In genomic region chr3:72938471-72939265, GRCh38 we compare ENCODE assay signal across 8 cellular contexts. TPM values are rescaled to one million over a fixed set of nuclear protein-coding genes. Genes with fewer than 3 reads are reported as not detected.
DNase-seq lines count a peak whose midpoint lies in the region; ATAC-seq, FAIRE-seq and TF ChIP-seq lines count a peak whose summit lies in the region.

No MANE protein-coding gene starts in this region.

- H3K4me3 ChIP-seq in IMR-90 (ENCODE audit: insufficient read depth, low read depth, low read length) (no peak overlapping the region; the same call in 1 of the 2 replicates), colonic mucosa (no peak overlapping the region), HepG2 (replicated peaks in 1 of 3; ENCODE audit: insufficient read depth in 1 of 3, low read depth in 2 of 3, low read length in 3 of 3) (peak overlapping the region; percentile 31 to 41 (median 36); a peak in 4 of 6 replicates), suprapubic skin (no peak overlapping the region)

- TSS peak; percentile 5 for BruUV-seq in IMR-90 (replicated peaks; lab: Mats Ljungman, UMichigan)
- no TSS peak for BruUV-seq in HepG2 (replicated peaks; lab: Mats Ljungman, UMichigan)

- peak; percentile 93 for FAIRE-seq in HepG2 (lab: Jason Lieb, UNC)

- TF ChIP-seq EP300 in HepG2 (IDR thresholded peaks at IDR 0.05; ENCODE audit: low read depth in 2 of 2, low read length in 2 of 2) (peak in 1 of 2 experiments; percentile 57; a peak in 1 of 4 replicates), HepG2 (CRISPR knock-in tag; IDR thresholded peaks at IDR 0.05; ENCODE audit: borderline replicate concordance) (no peak), suprapubic skin (IDR thresholded peaks at IDR 0.05) (no peak)

- H3K9ac ChIP-seq in IMR-90 (ENCODE audit: low read depth, low read length) (peak overlapping the region; percentile 24; the same call in 1 of the 2 replicates), colonic mucosa (ENCODE audit: low read depth in 2 of 2, low read length in 2 of 2) (no peak overlapping the region), HepG2 (ENCODE audit: insufficient read depth, low read depth, low read length) (peak overlapping the region; percentile 23; the same call in 1 of the 2 replicates)

- POLR2A ChIA-PET in IMR-90 (lab: Charles Lee; ENCODE audit: unreplicated experiment) = no interaction called here
- POLR2A ChIA-PET in RWPE1 (lab: Yijun Ruan, JAX; ENCODE audit: low non-redundant PET) = no interaction called here
- POLR2A ChIA-PET in HepG2 (lab: Yijun Ruan, JAX) = interaction anchor here (0.7 to 1.3 kb wide), 4 partner anchors 15 to 64 kb away, joined by 3 to 4 read pairs (median 4); partner anchors contain the start of gene PPP4R2

- 8% methylated on average over 4 of the region's 5 CpGs; no CpG with 5 or more reads in 1 of the 2 experiments for WGBS in IMR-90 (ENCODE audit: extremely low coverage in 2 of 2, insufficient read length in 1 of 2), 2 experiments
- WGBS in HepG2 (ENCODE audit: low lambda C conversion rate) = 1% methylated on average over 5 of the region's 5 CpGs
- WGBS in suprapubic skin = 22% methylated on average over 5 of the region's 5 CpGs

- peak; percentile 94 for ATAC-seq in activated CD8-positive, alpha-beta memory T cell treated with anti-CD3 and anti-CD28 coated beads, Interleukin-2, amount 10 ng/mL, durations not matched to agents 7 days and 5 days
- peak; percentile 63 for ATAC-seq in GM21390 (IDR thresholded peaks at IDR 0.05; ENCODE audit: unreplicated experiment)
- peak; percentile 90 for ATAC-seq in IMR-90 (ENCODE audit: low read depth)
- peak; percentile 98 for ATAC-seq in HepG2

- in situ Hi-C loops in IMR-90 (cut with MboI; ENCODE audit: low sequenced_read_pairs) (no loop called here), HepG2 (cut with HindIII; ENCODE audit: extremely low pct_ligation_motif_present, low pct_unique_long_range_greater_than_20kb) (loop anchor here (5.0 kb wide), 1 partner anchor 119 kb away; no protein-coding TSS in a partner anchor)

- no peaks in the 10 kb centered on the region for H3K79me2 ChIP-seq in HepG2 (ENCODE audit: insufficient read depth, low read length)

- no peak for TF ChIP-seq POLR2A in IMR-90 (IDR thresholded peaks at IDR 0.05; ENCODE audit: low read depth, low read length)
- no peak for TF ChIP-seq POLR2A in HepG2 (IDR thresholded peaks at IDR 0.05; ENCODE audit: insufficient read depth in 1 of 2, low read depth in 2 of 2, low read length in 2 of 2)
- TF ChIP-seq POLR2A in suprapubic skin (IDR thresholded peaks at IDR 0.05) = no peak

- peak overlapping the region; percentile 76 for H2AFZ ChIP-seq in IMR-90 (replicated peaks; ENCODE audit: low read length, poor library complexity)
- H2AFZ ChIP-seq in HepG2 (ENCODE audit: low read length) = peak overlapping the region; percentile 92

- H4K8ac ChIP-seq in IMR-90 (ENCODE audit: low read depth in 2 of 2, low read length in 2 of 2) = peak overlapping the region in 1 of 2 experiments; percentile 65; a peak in 2 of 4 replicates

- H3K36me3 Mint-ChIP-seq in activated CD8-positive, alpha-beta memory T cell treated with anti-CD3 and anti-CD28 coated beads, Interleukin-2, amount 10 ng/mL, durations not matched to agents 7 days and 5 days = no peaks in the 10 kb centered on the region

- H3K4me2 ChIP-seq in IMR-90 (ENCODE audit: low read depth, low read length) = peak overlapping the region; percentile 81; the same call in 1 of the 2 replicates
- peak overlapping the region; percentile 77 for H3K4me2 ChIP-seq in HepG2 (ENCODE audit: low read depth, low read length)

- H4K20me1 ChIP-seq in IMR-90 (ENCODE audit: insufficient read depth, low read length) (no peaks in the 10 kb centered on the region), HepG2 (ENCODE audit: insufficient read depth, low read length) (no peaks in the 10 kb centered on the region)

- TF ChIP-seq RAD21 in IMR-90 (IDR thresholded peaks at IDR 0.05; ENCODE audit: low read length) (peak; percentile 39; the same call in 1 of the 2 replicates), HepG2 (CRISPR knock-in tag; IDR thresholded peaks at IDR 0.05) (peak; percentile 62)

- DNase-seq in activated CD8-positive, alpha-beta memory T cell treated with anti-CD3 and anti-CD28 coated beads, Interleukin-2, amount 10 ng/mL, durations not matched to agents 7 days and 5 days = no peak
- no peak for DNase-seq in activated CD8-positive, alpha-beta memory T cell treated with anti-CD3 and anti-CD28 coated beads, Interleukin-2, amount 50 U/mL, for 4 hours
- DNase-seq in IMR-90 = peak; percentile 99
- peak; percentile 40 for DNase-seq in RWPE1 (ENCODE audit: low spot score)
- DNase-seq in colonic mucosa = peak; percentile 44
- DNase-seq in HepG2 (ENCODE audit: low spot score) = peak; percentile 81
- DNase-seq in suprapubic skin (ENCODE audit: low spot score in 2 of 2) = peak in 1 of 2 donors; percentile 76

- H3K9me1 ChIP-seq in IMR-90 (ENCODE audit: insufficient read depth, low read length) = no peaks in the 10 kb centered on the region; the same call in 1 of the 2 replicates

- H2BK20ac ChIP-seq in IMR-90 (ENCODE audit: low read depth, low read length) = peak overlapping the region; percentile 78; the same call in 1 of the 2 replicates

- H3K27me3 ChIP-seq in IMR-90 (ENCODE audit: control insufficient read depth, insufficient read depth, low read length) (no peaks in the 10 kb centered on the region), colonic mucosa (no peaks in the 10 kb centered on the region), HepG2 (ENCODE audit: control insufficient read depth in 1 of 2, insufficient read depth in 2 of 2, low read length in 2 of 2) (no peaks in the 10 kb centered on the region), suprapubic skin (no peaks in the 10 kb centered on the region)

- H3K36me3 ChIP-seq in IMR-90 (ENCODE audit: control insufficient read depth, insufficient read depth, low read length) (no peaks in the 10 kb centered on the region), colonic mucosa (no peaks in the 10 kb centered on the region), HepG2 (replicated peaks in 1 of 2; ENCODE audit: control insufficient read depth in 1 of 2, insufficient read depth in 2 of 2, low read length in 2 of 2) (no peaks in the 10 kb centered on the region; a peak in 1 of 5 replicates), suprapubic skin (no peaks in the 10 kb centered on the region)

- H3K23ac ChIP-seq in IMR-90 (ENCODE audit: low read depth, low read length) = no peak overlapping the region; the same call in 1 of the 2 replicates

- peak overlapping the region; percentile 2; the same call in 1 of the 2 replicates for H4K91ac ChIP-seq in IMR-90 (ENCODE audit: insufficient read depth, low read depth, low read length)

- dilution Hi-C loops in IMR-90 (cut with HindIII; ENCODE audit: low sequenced_read_pairs, unreplicated experiment) = no loop called here

- no peak overlapping the region for H3K56ac ChIP-seq in IMR-90 (ENCODE audit: extremely low read depth, insufficient read depth, low read length)

- peak overlapping the region; percentile 21; the same call in 1 of the 2 replicates for H4K5ac ChIP-seq in IMR-90 (ENCODE audit: low read depth, low read length)

- H3K4me1 ChIP-seq in IMR-90 (ENCODE audit: control insufficient read depth, insufficient read depth, low read length) (peaks cover 2% of the 10 kb centered on the region), colonic mucosa (no peaks in the 10 kb centered on the region), HepG2 (ENCODE audit: insufficient read depth, low read length) (peaks cover 16% of the 10 kb centered on the region), suprapubic skin (peaks cover 12% of the 10 kb centered on the region)

- H3K27ac ChIP-seq in IMR-90 (ENCODE audit: insufficient read depth, low read length) (peak overlapping the region; percentile 21; the same call in 1 of the 2 replicates), RWPE1 (no peak overlapping the region; the same call in 1 of the 2 replicates), colonic mucosa (no peak overlapping the region), HepG2 (ENCODE audit: extremely low read length, insufficient read depth, low read length) (peak overlapping the region; percentile 58), suprapubic skin (peak overlapping the region; percentile 22)

- H3K4me1 Mint-ChIP-seq in activated CD8-positive, alpha-beta memory T cell treated with anti-CD3 and anti-CD28 coated beads, Interleukin-2, amount 10 ng/mL, durations not matched to agents 7 days and 5 days = no peaks in the 10 kb centered on the region

- H3K79me1 ChIP-seq in IMR-90 (ENCODE audit: low read depth in 1 of 2, low read length in 2 of 2) = no peaks in the 10 kb centered on the region

- 0 out of 3 replicates have a peak overlapping the region, but pooled peaks have one; percentile 6 for H2BK15ac ChIP-seq in IMR-90 (ENCODE audit: low read depth, low read length)

- H3K4ac ChIP-seq in IMR-90 (ENCODE audit: low read depth, low read length) = no peak overlapping the region

- no peak overlapping the region for H2AK5ac ChIP-seq in IMR-90 (ENCODE audit: low read depth, low read length)

- peaks cover 27% of the 10 kb centered on the region for H3K27me3 Mint-ChIP-seq in activated CD8-positive, alpha-beta memory T cell treated with anti-CD3 and anti-CD28 coated beads, Interleukin-2, amount 10 ng/mL, durations not matched to agents 7 days and 5 days

- no peak overlapping the region for H3K4me3 Mint-ChIP-seq in activated CD8-positive, alpha-beta memory T cell treated with anti-CD3 and anti-CD28 coated beads, Interleukin-2, amount 10 ng/mL, durations not matched to agents 7 days and 5 days

- no peak overlapping the region for H3K14ac ChIP-seq in IMR-90 (replicated peaks; ENCODE audit: low read depth, low read length)

- H3K18ac ChIP-seq in IMR-90 (ENCODE audit: low read depth, low read length) = peak overlapping the region; percentile 76; the same call in 1 of the 2 replicates

- H3K9me3 ChIP-seq in IMR-90 (ENCODE audit: control insufficient read depth, insufficient read depth, low read length) = no peaks in the 10 kb centered on the region
- H3K9me3 ChIP-seq in colonic mucosa = no peaks in the 10 kb centered on the region
- no peaks in the 10 kb centered on the region for H3K9me3 ChIP-seq in HepG2 (ENCODE audit: low read length)
- H3K9me3 ChIP-seq in suprapubic skin = no peaks in the 10 kb centered on the region

- no peak overlapping the region for H2AK9ac ChIP-seq in IMR-90 (replicated peaks; ENCODE audit: low read depth, low read length, poor library complexity)

- peak overlapping the region; percentile 80 for H2BK120ac ChIP-seq in IMR-90 (ENCODE audit: low read depth, low read length)

- H3K27ac Mint-ChIP-seq in activated CD8-positive, alpha-beta memory T cell treated with anti-CD3 and anti-CD28 coated beads, Interleukin-2, amount 10 ng/mL, durations not matched to agents 7 days and 5 days = no peak overlapping the region

- TF ChIP-seq CTCF in IMR-90 (conservative IDR thresholded peaks at IDR 0.05; ENCODE audit: low read depth, low read length) = peak; percentile 51
- TF ChIP-seq CTCF in RWPE1 (conservative IDR thresholded peaks at IDR 0.05; ENCODE audit: low read depth) = peak; percentile 71
- peak; percentile 53 for TF ChIP-seq CTCF in colonic mucosa (IDR thresholded peaks at IDR 0.05)
- peak; percentile 60 for TF ChIP-seq CTCF in HepG2 (CRISPR knock-in tag; IDR thresholded peaks at IDR 0.05)
- peak; percentile 40 to 72 for TF ChIP-seq CTCF in suprapubic skin (IDR thresholded peaks at IDR 0.05)

- H2BK5ac ChIP-seq in IMR-90 (ENCODE audit: low read depth, low read length, poor library complexity, severe bottlenecking) = peak overlapping the region; percentile 90

- CTCF ChIA-PET in activated CD8-positive, alpha-beta memory T cell treated with anti-CD3 and anti-CD28 coated beads, Interleukin-2, amount 10 ng/mL, durations not matched to agents 7 days and 5 days (lab: Charles Lee) = interaction anchor here (1.0 to 6.7 kb wide), 8 partner anchors 27 to 147 kb away, joined by 3 to 65 read pairs (median 3); no protein-coding TSS in a partner anchor
- CTCF ChIA-PET in IMR-90 (lab: Yijun Ruan, JAX) (interaction anchor here (0.5 to 1.3 kb wide), 7 partner anchors 13 to 142 kb away, joined by 3 to 4 read pairs (median 3); no protein-coding TSS in a partner anchor), RWPE1 (lab: Yijun Ruan, JAX) (interaction anchor here (0.7 to 1.0 kb wide), 2 partner anchors 12 to 118 kb away, joined by 3 to 4 read pairs; no protein-coding TSS in a partner anchor), HepG2 (lab: Yijun Ruan, JAX; ENCODE audit: low intra/inter-chr PET ratio, low total read pairs) (interaction anchor here (0.8 to 3.4 kb wide), 4 partner anchors 29 to 147 kb away, joined by 3 to 31 read pairs (median 14); partner anchors contain the start of gene PPP4R2)

- H3K9me3 Mint-ChIP-seq in activated CD8-positive, alpha-beta memory T cell treated with anti-CD3 and anti-CD28 coated beads, Interleukin-2, amount 10 ng/mL, durations not matched to agents 7 days and 5 days (ENCODE audit: low read depth) = no peaks in the 10 kb centered on the region

- intact Hi-C loops in IMR-90 (cut with micrococcal nuclease) = loop anchor here (1.0 to 2.0 kb wide), 6 partner anchors 47 to 148 kb away; partner anchors contain the start of gene SHQ1
- intact Hi-C loops in colonic mucosa (cut with DNase I) = loop anchor here (5.0 kb wide), 1 partner anchor 119 kb away; no protein-coding TSS in a partner anchor
- intact Hi-C loops in HepG2 (cut with micrococcal nuclease; ENCODE audit: unreplicated experiment) = loop anchor here (1.0 to 2.0 kb wide), 5 partner anchors 18 to 118 kb away; partner anchors contain the start of gene SHQ1

RNA-seq across cellular contexts. Expression of gene GXYLT2, which starts 50.8 kb away (rescaled TPM):
- not detected for total RNA-seq in activated CD8-positive, alpha-beta memory T cell treated with anti-CD3 and anti-CD28 coated beads, Interleukin-2, amount 10 ng/mL, durations not matched to agents 7 days and 5 days
- 11.1 and 11.4 TPM in 2 replicates for total RNA-seq in IMR-90 (2012; rRNA removed)
- polyA plus RNA-seq in IMR-90 (2012; rRNA removed) = 4.8 and 5.7 TPM in 2 replicates
- 3.4 and 4.0 TPM in 2 replicates for polyA plus RNA-seq in IMR-90 (2012; cell fraction: cytosol; rRNA removed)
- 1.4 and 7.8 TPM in 2 replicates for polyA plus RNA-seq in IMR-90 (2012; cell fraction: nucleus; rRNA removed; ENCODE audit: low replicate concordance)
- total RNA-seq in colonic mucosa = 1 to 10 TPM; 7.3 to 8.4 TPM
- 6.9 and 7.4 TPM in 2 replicates for total RNA-seq in HepG2 (2016; rRNA removed; fragmentation: Illumina TruSeq; extraction: Trizol)
- total RNA-seq in HepG2 (2016; cell fraction: cytosol; rRNA removed; fragmentation: Illumina TruSeq; extraction: Trizol; ENCODE audit: low read depth) = 8.1 and 8.6 TPM in 2 replicates
- total RNA-seq in HepG2 (2016; cell fraction: insoluble cytoplasmic fraction; rRNA removed; fragmentation: Illumina TruSeq; extraction: Trizol) = 6.5 and 7.3 TPM in 2 replicates
- total RNA-seq in HepG2 (2016; cell fraction: membrane; rRNA removed; fragmentation: Illumina TruSeq; extraction: Trizol) = 14.3 and 16.8 TPM in 2 replicates
- 4.1 and 6.0 TPM in 2 replicates for total RNA-seq in HepG2 (2016; cell fraction: nucleus; rRNA removed; fragmentation: Illumina TruSeq; extraction: Trizol)
- 2.7 and 4.3 TPM in 2 replicates for polyA plus RNA-seq in HepG2 (2011; rRNA removed)
- 2.1 and 2.2 TPM in 2 replicates for polyA plus RNA-seq in HepG2 (2011; cell fraction: cytosol; rRNA removed)
- 1.1 and 1.5 TPM in 2 replicates for polyA plus RNA-seq in HepG2 (2011; cell fraction: nucleus; rRNA removed)
- 1.4 and 2.4 TPM in 2 replicates for polyA plus RNA-seq in HepG2 (2012)
- polyA plus RNA-seq in HepG2 (2016; cell fraction: cytosol; fragmentation: Illumina TruSeq; extraction: Trizol; ENCODE audit: low read depth) = 10.4 and 11.5 TPM in 2 replicates
- 3.8 and 6.1 TPM in 2 replicates for polyA plus RNA-seq in HepG2 (2016; cell fraction: insoluble cytoplasmic fraction; fragmentation: Illumina TruSeq; extraction: Trizol; ENCODE audit: low read depth)
- polyA plus RNA-seq in HepG2 (2016; cell fraction: membrane; fragmentation: Illumina TruSeq; extraction: Trizol; ENCODE audit: low read depth) = 12.1 and 13.9 TPM in 2 replicates
- 4.0 and 5.5 TPM in 2 replicates for polyA plus RNA-seq in HepG2 (2016; cell fraction: nucleus; fragmentation: Illumina TruSeq; extraction: Trizol; ENCODE audit: insufficient read depth, low read depth)
- 2.4 and 7.9 TPM in 2 replicates for polyA minus RNA-seq in HepG2 (2011; rRNA and poly(A)+ RNA removed; ENCODE audit: low replicate concordance)
- 7.3 and 9.8 TPM in 2 replicates for polyA minus RNA-seq in HepG2 (2011; cell fraction: cytosol; rRNA and poly(A)+ RNA removed)
- 4.1 and 5.3 TPM in 2 replicates for polyA minus RNA-seq in HepG2 (2011; cell fraction: nucleus; rRNA and poly(A)+ RNA removed)
- total RNA-seq in suprapubic skin = 10 to 100 TPM in 1 of 4 donors, 1 to 10 TPM in 2, under 1 TPM in 1; 0.72 to 18.6 (median 2.1) TPM

RNA-seq across cellular contexts. Expression of gene PPP4R2, which starts 57.9 kb away (rescaled TPM):
- 100 to 1,000 TPM in 1 of 2 experiments, 10 to 100 TPM in 1; 76.0 to 118 TPM for total RNA-seq in activated CD8-positive, alpha-beta memory T cell treated with anti-CD3 and anti-CD28 coated beads, Interleukin-2, amount 10 ng/mL, durations not matched to agents 7 days and 5 days
- total RNA-seq in IMR-90 (2012; rRNA removed) (31.4 and 60.0 TPM in 2 replicates), colonic mucosa (10 to 100 TPM; 60.3 to 92.9 TPM), HepG2 (2016; rRNA removed; fragmentation: Illumina TruSeq; extraction: Trizol) (161 and 236 TPM in 2 replicates), suprapubic skin (10 to 100 TPM; 24.4 to 46.3 (median 36.6) TPM)
- polyA plus RNA-seq in IMR-90 (2012; rRNA removed) (11.9 and 13.5 TPM in 2 replicates), HepG2 (2011; rRNA removed) (15.7 and 22.3 TPM in 2 replicates)
- polyA plus RNA-seq in IMR-90 (2012; cell fraction: cytosol; rRNA removed) = 0.88 and 1.7 TPM in 2 replicates
- polyA plus RNA-seq in IMR-90 (2012; cell fraction: nucleus; rRNA removed; ENCODE audit: low replicate concordance) = 0.77 and 14.4 TPM in 2 replicates
- total RNA-seq in HepG2 (2016; cell fraction: cytosol; rRNA removed; fragmentation: Illumina TruSeq; extraction: Trizol; ENCODE audit: low read depth) = 18.1 and 21.7 TPM in 2 replicates
- total RNA-seq in HepG2 (2016; cell fraction: insoluble cytoplasmic fraction; rRNA removed; fragmentation: Illumina TruSeq; extraction: Trizol) = 150 and 234 TPM in 2 replicates
- 72.3 and 89.6 TPM in 2 replicates for total RNA-seq in HepG2 (2016; cell fraction: membrane; rRNA removed; fragmentation: Illumina TruSeq; extraction: Trizol)
- total RNA-seq in HepG2 (2016; cell fraction: nucleus; rRNA removed; fragmentation: Illumina TruSeq; extraction: Trizol) = 79.4 and 87.0 TPM in 2 replicates
- 6.1 and 10.5 TPM in 2 replicates for polyA plus RNA-seq in HepG2 (2011; cell fraction: cytosol; rRNA removed)
- 8.1 and 12.7 TPM in 2 replicates for polyA plus RNA-seq in HepG2 (2011; cell fraction: nucleus; rRNA removed)
- polyA plus RNA-seq in HepG2 (2012) = 28.4 and 56.3 TPM in 2 replicates
- 6.1 and 6.8 TPM in 2 replicates for polyA plus RNA-seq in HepG2 (2016; cell fraction: cytosol; fragmentation: Illumina TruSeq; extraction: Trizol; ENCODE audit: low read depth)
- 118 and 119 TPM in 2 replicates for polyA plus RNA-seq in HepG2 (2016; cell fraction: insoluble cytoplasmic fraction; fragmentation: Illumina TruSeq; extraction: Trizol; ENCODE audit: low read depth)
- polyA plus RNA-seq in HepG2 (2016; cell fraction: membrane; fragmentation: Illumina TruSeq; extraction: Trizol; ENCODE audit: low read depth) = 23.0 and 29.4 TPM in 2 replicates
- polyA plus RNA-seq in HepG2 (2016; cell fraction: nucleus; fragmentation: Illumina TruSeq; extraction: Trizol; ENCODE audit: insufficient read depth, low read depth) = 77.6 and 79.2 TPM in 2 replicates
- 2.8 and 5.1 TPM in 2 replicates for polyA minus RNA-seq in HepG2 (2011; rRNA and poly(A)+ RNA removed; ENCODE audit: low replicate concordance)
- 32.5 and 44.9 TPM in 2 replicates for polyA minus RNA-seq in HepG2 (2011; cell fraction: cytosol; rRNA and poly(A)+ RNA removed)
- 52.5 and 52.7 TPM in 2 replicates for polyA minus RNA-seq in HepG2 (2011; cell fraction: nucleus; rRNA and poly(A)+ RNA removed)

Comparison
In these comparisons a context has a peak if more than half of its experiments do, and no peak if none do; other contexts are left out.
1. DNase-seq: peak in IMR-90 (single experiment), RWPE1 (single experiment), colonic mucosa (single experiment) and HepG2 (single experiment); none in activated CD8-positive, alpha-beta memory T cell treated with anti-CD3 and anti-CD28 coated beads, Interleukin-2, amount 10 ng/mL, durations not matched to agents 7 days and 5 days (single experiment) and activated CD8-positive, alpha-beta memory T cell treated with anti-CD3 and anti-CD28 coated beads, Interleukin-2, amount 50 U/mL, for 4 hours (single experiment).
2. H3K27ac ChIP-seq: peak in IMR-90 (single experiment), HepG2 (single experiment) and suprapubic skin (single experiment); none in RWPE1 (single experiment) and colonic mucosa (single experiment).
3. H3K4me3 ChIP-seq: peak in HepG2 (3 of 3); none in IMR-90 (single experiment), colonic mucosa (single experiment) and suprapubic skin (single experiment).
4. H3K9ac ChIP-seq: peak in IMR-90 (single experiment) and HepG2 (single experiment); none in colonic mucosa (0 of 2).
5. Peak in every context shown above with its lines, with median percentiles within 50 percentile points of each other: ATAC-seq and CTCF ChIP-seq.